20 cellular contexts compared by ENCODE assay signal in the genomic region with DNA sequence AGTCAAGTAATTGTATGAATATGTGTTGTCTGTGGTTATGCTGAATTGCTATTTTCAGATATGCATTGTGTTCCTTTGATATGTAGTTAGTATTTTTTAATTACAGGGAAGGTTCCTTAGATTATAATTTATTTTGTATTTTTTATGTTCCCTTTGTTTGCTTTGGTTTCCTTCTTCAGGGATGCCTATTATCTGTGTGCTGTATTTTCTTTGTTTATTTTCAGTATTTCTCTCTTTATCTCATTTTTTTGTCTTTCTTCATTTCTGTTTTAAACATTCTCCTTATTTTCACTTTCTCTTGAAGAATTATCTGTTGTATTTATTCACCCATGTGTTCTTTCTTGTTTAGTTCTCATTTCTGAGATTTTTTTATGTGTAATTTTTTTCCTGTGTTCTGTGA.
A peak's percentile ranks its signal among the peaks of the same experiment; 100 is the strongest.
DNase-seq lines count a peak whose midpoint lies in the region; ATAC-seq, FAIRE-seq and TF ChIP-seq lines count a peak whose summit lies in the region.
"Had no signal": no experiment of that assay in that cellular context is flagged by ENCODE, and none has a peak within 500 bp of the region (broad histone marks: within the 10 kb centered on the region; RNA-seq: fewer than 3 reads in every experiment).

No MANE protein-coding gene starts in this region.

- H3K36me3 Mint-ChIP-seq in effector memory CD8-positive, alpha-beta T cell (ENCODE audit: insufficient read depth) = no peaks in the 10 kb centered on the region
- H3K36me3 Mint-ChIP-seq: CD8-positive, alpha-beta memory T cell had no signal

- POLR2A ChIA-PET in HEK293 (lab: Yijun Ruan, JAX) = no interaction called here

- no peak for TF ChIP-seq EP300 in tibial nerve (IDR thresholded peaks at IDR 0.05)

- ATAC-seq in effector memory CD8-positive, alpha-beta T cell (replicated peaks) = no peak
- ATAC-seq: GM12878, GM23338, HCT116 had no signal

- FAIRE-seq in islet of Langerhans (lab: Jason Lieb, UNC) = peak; percentile 27
- peak; percentile 59 for FAIRE-seq in small intestine (lab: Jason Lieb, UNC)
- FAIRE-seq: GM12878, GM18507 had no signal

- TF ChIP-seq CTCF in HEK293 (tag by site-specific recombination; IDR thresholded peaks at IDR 0.05) = no peak
- no peak for TF ChIP-seq CTCF in tibial nerve (IDR thresholded peaks at IDR 0.05)

- H3K27me3 Mint-ChIP-seq in effector memory CD8-positive, alpha-beta T cell = peaks cover 26 to 35% of the 10 kb centered on the region in 2 donors

- CTCF ChIA-PET in HEK293 (lab: Yijun Ruan, JAX) = no interaction called here

- H3K27me3 ChIP-seq in small intestine (ENCODE audit: control insufficient read depth in 2 of 2, insufficient read depth in 2 of 2, low read length in 2 of 2) (no peaks in the 10 kb centered on the region), tibial nerve (no peaks in the 10 kb centered on the region)
- H3K27me3 ChIP-seq: BLaER1 had no signal

- H3K9me3 Mint-ChIP-seq in effector memory CD8-positive, alpha-beta T cell = no peaks in the 10 kb centered on the region
- H3K9me3 Mint-ChIP-seq: CD8-positive, alpha-beta memory T cell; GM23338; HFFc6 had no signal

- H3K27ac ChIP-seq in HEK293 (ENCODE audit: extremely low read depth, low read depth, low read length) (no peak overlapping the region), small intestine (ENCODE audit: low read depth in 1 of 2, low read length in 1 of 2) (no peak overlapping the region), tibial nerve (no peak overlapping the region)
- H3K27ac ChIP-seq: BLaER1, C4-2B had no signal

- TF ChIP-seq POLR2A in tibial nerve (IDR thresholded peaks at IDR 0.05) = no peak

- no peak overlapping the region for H3K4me3 ChIP-seq in HEK293 (ENCODE audit: low read depth, low read length)
- H3K4me3 ChIP-seq in small intestine (ENCODE audit: low read depth in 1 of 2, low read length in 2 of 2) = no peak overlapping the region
- H3K4me3 ChIP-seq in tibial nerve = no peak overlapping the region
- H3K4me3 ChIP-seq: BLaER1, GM12878, GM23338 had no signal

- H3K36me3 ChIP-seq in HEK293 (ENCODE audit: control insufficient read depth in 2 of 2, insufficient read depth in 1 of 2, low read length in 2 of 2) (no peaks in the 10 kb centered on the region), small intestine (ENCODE audit: control insufficient read depth in 2 of 2, insufficient read depth in 2 of 2, low read length in 2 of 2) (no peaks in the 10 kb centered on the region), tibial nerve (no peaks in the 10 kb centered on the region)
- H3K36me3 ChIP-seq: BLaER1 had no signal

- no peaks in the 10 kb centered on the region for H3K9me3 ChIP-seq in HEK293 (ENCODE audit: control insufficient read depth, insufficient read depth, low read depth, low read length)
- H3K9me3 ChIP-seq in small intestine (ENCODE audit: control insufficient read depth, low read depth) = no peaks in the 10 kb centered on the region
- no peaks in the 10 kb centered on the region for H3K9me3 ChIP-seq in tibial nerve
- H3K9me3 ChIP-seq: BLaER1 had no signal

- no peak overlapping the region for H3K4me3 Mint-ChIP-seq in effector memory CD8-positive, alpha-beta T cell
- H3K4me3 Mint-ChIP-seq: B cell; CD4-positive, alpha-beta T cell; CD8-positive, alpha-beta memory T cell; GM23338; H9; HFFc6 had no signal

- no peak for DNase-seq in small intestine
- no peak for DNase-seq in tibial nerve (ENCODE audit: low spot score in 2 of 2)
- no peak for DNase-seq in GM03348 (ENCODE audit: low spot score)
- no peak for DNase-seq in effector memory CD8-positive, alpha-beta T cell
- DNase-seq: Calu3; CD4-positive, alpha-beta T cell; CD8-positive, alpha-beta memory T cell; DMS53; DMS79 treated with DMSO at 0.1 percent for 48 hours; H9; HFFc6 had no signal

- 0 out of 2 replicates have a peak, but pooled peaks cover 3% of the 10 kb centered on the region for H3K4me1 ChIP-seq in HEK293 (ENCODE audit: control insufficient read depth, insufficient read depth, low read length)
- H3K4me1 ChIP-seq in small intestine (ENCODE audit: control insufficient read depth in 2 of 2, insufficient read depth in 1 of 2, low read depth in 1 of 2, low read length in 1 of 2) = no peaks in the 10 kb centered on the region
- no peaks in the 10 kb centered on the region for H3K4me1 ChIP-seq in tibial nerve
- H3K4me1 ChIP-seq: BLaER1 had no signal

- H3K4me1 Mint-ChIP-seq in effector memory CD8-positive, alpha-beta T cell (ENCODE audit: low read depth in 2 of 2) = no peaks in the 10 kb centered on the region
- H3K4me1 Mint-ChIP-seq: B cell; CD8-positive, alpha-beta memory T cell; GM23338; H9 had no signal

- H3K27ac Mint-ChIP-seq in effector memory CD8-positive, alpha-beta T cell = no peak overlapping the region
- H3K27ac Mint-ChIP-seq: B cell; CD4-positive, alpha-beta T cell; CD8-positive, alpha-beta memory T cell; GM23338; H9; HFFc6 had no signal

TF ChIP-seq in HEK293, 187 proteins besides CTCF, POLR2A, EP300 and RAD21:
- TF ChIP-seq IKZF3 (tag by site-specific recombination; IDR thresholded peaks at IDR 0.05) (no peak), ZNF133 (tag by site-specific recombination; IDR thresholded peaks at IDR 0.05) (peak; percentile 91)
